1 cellular context compared by ENCODE assay signal in the genomic region with DNA sequence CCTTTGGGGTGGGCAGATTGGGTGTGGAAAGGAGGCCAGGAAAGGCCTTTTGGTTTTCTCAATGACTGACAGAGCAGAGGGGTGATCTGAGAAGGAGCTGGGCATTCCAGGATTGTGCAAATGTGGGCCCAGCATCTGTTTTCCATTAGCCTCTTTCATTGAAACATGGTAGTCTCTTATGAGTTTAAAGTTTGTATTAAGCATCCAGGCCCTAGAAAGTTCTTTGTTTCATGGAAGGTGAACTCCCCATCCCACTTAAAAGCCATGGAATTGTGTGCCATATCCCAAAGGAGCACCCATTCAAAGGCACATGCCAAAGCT.
TF ChIP-seq lines count a peak whose summit lies in the region.

No MANE protein-coding gene starts in this region.

TF ChIP-seq in IMR-90, 13 proteins besides CTCF, POLR2A, EP300 and RAD21 (continued from another document):
- TF ChIP-seq, protein P1, sequence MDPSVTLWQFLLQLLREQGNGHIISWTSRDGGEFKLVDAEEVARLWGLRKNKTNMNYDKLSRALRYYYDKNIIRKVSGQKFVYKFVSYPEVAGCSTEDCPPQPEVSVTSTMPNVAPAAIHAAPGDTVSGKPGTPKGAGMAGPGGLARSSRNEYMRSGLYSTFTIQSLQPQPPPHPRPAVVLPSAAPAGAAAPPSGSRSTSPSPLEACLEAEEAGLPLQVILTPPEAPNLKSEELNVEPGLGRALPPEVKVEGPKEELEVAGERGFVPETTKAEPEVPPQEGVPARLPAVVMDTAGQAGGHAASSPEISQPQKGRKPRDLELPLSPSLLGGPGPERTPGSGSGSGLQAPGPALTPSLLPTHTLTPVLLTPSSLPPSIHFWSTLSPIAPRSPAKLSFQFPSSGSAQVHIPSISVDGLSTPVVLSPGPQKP (IDR thresholded peaks at IDR 0.05; ENCODE audit: borderline replicate concordance, low read depth, low read length) = no peak
- TF ChIP-seq BHLHE40 (IDR thresholded peaks at IDR 0.05; ENCODE audit: low read depth, low read length) (no peak), CEBPB (IDR thresholded peaks at IDR 0.05; ENCODE audit: low read depth, low read length) (no peak), RCOR1 (IDR thresholded peaks at IDR 0.05; ENCODE audit: insufficient replicate concordance, low read length) (no peak)
TF ChIP-seq in IMR-90: peak in this region for 0.
